Comparison of ENCODE assay signal across 1 cellular context in genomic region chr1:91706140-91706957, GRCh38.
TF ChIP-seq lines count a peak whose summit lies in the region.

No MANE protein-coding gene starts in this region.

TF ChIP-seq in K562, 482 proteins besides CTCF, POLR2A, EP300 and RAD21 (continued from another document and continues in another):
- TF ChIP-seq CUX1 (CRISPR knock-in tag; IDR thresholded peaks at IDR 0.05) (peak; percentile 88), GTF2B (IDR thresholded peaks at IDR 0.05; ENCODE audit: extremely low read depth, insufficient read length) (no peak), KDM5B (IDR thresholded peaks at IDR 0.05; ENCODE audit: insufficient replicate concordance, low read depth, low read length) (peak; percentile 52), ZNF609 (CRISPR knock-in tag; IDR thresholded peaks at IDR 0.05; ENCODE audit: borderline replicate concordance) (no peak), MBD2 (IDR thresholded peaks at IDR 0.05; ENCODE audit: borderline replicate concordance, low read depth) (0 out of 2 replicates have a peak, but pooled peaks have one; percentile 18), ZNF395 (CRISPR knock-in tag; IDR thresholded peaks at IDR 0.05) (peak; percentile 95), ZFX (CRISPR knock-in tag; IDR thresholded peaks at IDR 0.05) (peak; percentile 37; the same call in 1 of the 2 replicates), GATAD2B (IDR thresholded peaks at IDR 0.05; ENCODE audit: borderline replicate concordance) (0 out of 2 replicates have a peak, but pooled peaks have one; percentile 13), NRF1 (conservative IDR thresholded peaks at IDR 0.05 in 1 of 2, IDR thresholded peaks at IDR 0.05 in 1 of 2) (peak; percentile 40 to 46; a peak in 3 of 4 replicates), E2F6 (IDR thresholded peaks at IDR 0.05; ENCODE audit: borderline replicate concordance in 1 of 2, extremely low read depth in 1 of 2, insufficient read depth in 1 of 2, insufficient read length in 1 of 2, low read depth in 1 of 2, low read length in 1 of 2, poor library complexity in 1 of 2, severe bottlenecking in 1 of 2) (no peak), THAP7 (CRISPR knock-in tag; IDR thresholded peaks at IDR 0.05) (no peak), ZNF644 (tag; IDR thresholded peaks at IDR 0.05; ENCODE audit: low read depth) (peak; percentile 94), IFI16 (CRISPR knock-in tag; IDR thresholded peaks at IDR 0.05) (peak; percentile 77), NCOA1 (IDR thresholded peaks at IDR 0.05; ENCODE audit: low read depth) (peak; percentile 54; the same call in 1 of the 2 replicates), NFIX (CRISPR knock-in tag; IDR thresholded peaks at IDR 0.05; ENCODE audit: low read depth) (peak; percentile 19; the same call in 1 of the 2 replicates), PRMT5 (CRISPR knock-in tag; IDR thresholded peaks at IDR 0.05) (no peak), SMAD4 (CRISPR knock-in tag; conservative IDR thresholded peaks at IDR 0.05) (peak; percentile 79), PTRF (tag; IDR thresholded peaks at IDR 0.05) (peak; percentile 70), JUND (IDR thresholded peaks at IDR 0.05; ENCODE audit: borderline replicate concordance, low read depth, low read length) (peak; percentile 66; the same call in 1 of the 2 replicates), JUND (tag; IDR thresholded peaks at IDR 0.05; ENCODE audit: borderline replicate concordance, low read depth, low read length) (peak; percentile 72; the same call in 2 of the 3 replicates), ATF7 (IDR thresholded peaks at IDR 0.05) (peak; percentile 81), RAD51 (IDR thresholded peaks at IDR 0.05; ENCODE audit: borderline replicate concordance, low read depth) (peak; percentile 27; the same call in 1 of the 2 replicates), HIVEP1 (CRISPR knock-in tag; IDR thresholded peaks at IDR 0.05) (peak; percentile 89), ZKSCAN8 (CRISPR knock-in tag; IDR thresholded peaks at IDR 0.05) (peak; percentile 92), ZNF324 (CRISPR knock-in tag; IDR thresholded peaks at IDR 0.05) (0 out of 2 replicates have a peak, but pooled peaks have one; percentile 12), HDAC8 (tag; IDR thresholded peaks at IDR 0.05) (peak; percentile 77), ETV6 (IDR thresholded peaks at IDR 0.05; ENCODE audit: borderline replicate concordance in 1 of 2, low read depth in 2 of 2, low read length in 1 of 2) (peak in 1 of 2 experiments; percentile 28; a peak in 1 of 4 replicates), ETV6 (CRISPR knock-in tag; IDR thresholded peaks at IDR 0.05; ENCODE audit: borderline replicate concordance) (no peak), MCM7 (IDR thresholded peaks at IDR 0.05) (no peak), ZNF512 (tag; IDR thresholded peaks at IDR 0.05) (no peak), YY1 (IDR thresholded peaks at IDR 0.05; ENCODE audit: borderline replicate concordance in 1 of 3, control insufficient read depth in 1 of 3, extremely low read depth in 1 of 3, insufficient read depth in 3 of 3, insufficient read length in 1 of 3, insufficient replicate concordance in 2 of 3, low read depth in 1 of 3, low read length in 2 of 3) (peak in 1 of 3 experiments; percentile 87), SRF (CRISPR knock-in tag; IDR thresholded peaks at IDR 0.05) (peak; percentile 44 to 98; a peak in 3 of 4 replicates), TFAM (CRISPR knock-in tag; conservative IDR thresholded peaks at IDR 0.05) (no peak), SMAD2 (IDR thresholded peaks at IDR 0.05; ENCODE audit: low read depth, low read length) (no peak), SMAD3 (CRISPR knock-in tag; conservative IDR thresholded peaks at IDR 0.05) (peak; percentile 89), ATF4 (CRISPR knock-in tag; IDR thresholded peaks at IDR 0.05) (peak; percentile 84), ZNF354B (CRISPR knock-in tag; IDR thresholded peaks at IDR 0.05) (peak; percentile 55), TOE1 (IDR thresholded peaks at IDR 0.05; ENCODE audit: borderline replicate concordance) (peak; percentile 52; the same call in 1 of the 2 replicates), TOE1 (CRISPR knock-in tag; IDR thresholded peaks at IDR 0.05; ENCODE audit: borderline replicate concordance, low read depth) (no peak), RNF2 (IDR thresholded peaks at IDR 0.05) (peak; percentile 56; the same call in 1 of the 2 replicates), BHLHE40 (IDR thresholded peaks at IDR 0.05; ENCODE audit: low read length) (peak; percentile 42; the same call in 1 of the 2 replicates), ETV1 (tag; conservative IDR thresholded peaks at IDR 0.05; ENCODE audit: low read depth) (peak; percentile 67), ZSCAN32 (CRISPR knock-in tag; IDR thresholded peaks at IDR 0.05) (peak; percentile 70; the same call in 1 of the 2 replicates), RFX1 (IDR thresholded peaks at IDR 0.05) (peak; percentile 0; the same call in 1 of the 2 replicates), POLR3G (IDR thresholded peaks at IDR 0.05; ENCODE audit: extremely low read depth, insufficient read length, insufficient replicate concordance) (no peak), ZNF444 (CRISPR knock-in tag; IDR thresholded peaks at IDR 0.05) (peak; percentile 78), FOXO4 (CRISPR knock-in tag; IDR thresholded peaks at IDR 0.05) (peak; percentile 88), ARNT (IDR thresholded peaks at IDR 0.05) (0 out of 4 replicates have a peak, but pooled peaks of 1 of the 2 experiments have one; percentile 20)
